ENCODE assay signal across 24 cellular contexts in the genomic region with DNA sequence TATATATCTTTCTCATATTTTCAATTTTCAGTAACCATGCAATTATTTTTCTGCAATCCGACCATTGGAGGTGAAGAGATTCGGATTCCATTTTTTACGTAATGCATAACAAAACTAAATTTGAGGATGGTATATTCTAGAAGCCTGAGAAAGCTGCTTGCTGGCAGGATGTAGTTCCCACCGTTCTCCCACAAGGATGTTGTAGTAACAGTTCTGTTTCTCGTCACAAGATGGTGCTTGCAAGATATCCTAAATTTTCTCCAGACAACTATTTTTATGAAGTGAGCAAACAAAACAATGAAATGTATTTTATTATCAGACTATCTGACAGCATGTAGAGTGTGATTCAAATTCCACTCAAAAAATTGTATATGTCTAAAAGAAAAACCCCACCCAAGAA. TPM values are rescaled to one million over a fixed set of nuclear protein-coding genes. Genes with fewer than 3 reads are reported as not detected.
"Had no signal": no experiment of that assay in that cellular context is flagged by ENCODE, and none has a peak within 500 bp of the region (broad histone marks: within the 10 kb centered on the region; RNA-seq: fewer than 3 reads in every experiment).

No MANE protein-coding gene starts in this region.

- H3K9me3 ChIP-seq: breast epithelium, gastrocnemius medialis, heart right ventricle, neutrophil, pancreas, right lobe of liver, vagina had no signal

- ATAC-seq: activated T-cell treated with anti-CD3 and anti-CD28 coated beads, Interleukin-2, amount 50 U/mL, for 4 hours; gastrocnemius medialis; natural killer cell; right lobe of liver; stimulated activated naive CD8-positive, alpha-beta T cell treated with anti-CD3 and anti-CD28 coated beads, Interleukin-15, amount 100 ng/mL, for 72 hours; T-cell had no signal

- H3K36me3 ChIP-seq: breast epithelium, gastrocnemius medialis, heart right ventricle, neutrophil, pancreas, right lobe of liver, vagina had no signal

- H3K4me2 ChIP-seq: smooth muscle cell had no signal

- H3K27ac ChIP-seq: breast epithelium, heart right ventricle, neutrophil, pancreas, right lobe of liver, vagina had no signal

- H3K36me3 Mint-ChIP-seq: immature natural killer cell, natural killer cell, T-cell had no signal

- H3K4me1 Mint-ChIP-seq: activated CD4-positive, alpha-beta T cell treated with anti-CD3 and anti-CD28 coated beads, Interleukin-2, amount 10 ng/mL, durations not matched to agents 7 days and 5 days; immature natural killer cell; natural killer cell; stimulated activated naive CD8-positive, alpha-beta T cell treated with anti-CD3 and anti-CD28 coated beads, Interleukin-15, amount 100 ng/mL, for 72 hours; T-cell had no signal

- H3K4me3 Mint-ChIP-seq: activated CD4-positive, alpha-beta T cell treated with anti-CD3 and anti-CD28 coated beads, Interleukin-2, amount 10 ng/mL, durations not matched to agents 7 days and 5 days; activated naive CD4-positive, alpha-beta T cell treated with anti-CD3 and anti-CD28 coated beads for 36 hours; activated T-cell treated with anti-CD3 and anti-CD28 coated beads, Interleukin-2, amount 50 U/mL, for 4 hours; dendritic cell treated with granulocyte-macrophage colony-stimulating factor and Interleukin-4, amounts not matched to agents 40 ng/mL and 50 ng/mL, for 4 days; immature natural killer cell; natural killer cell; stimulated activated naive CD8-positive, alpha-beta T cell treated with anti-CD3 and anti-CD28 coated beads, Interleukin-15, amount 100 ng/mL, for 72 hours; T-cell had no signal

- H3K27ac Mint-ChIP-seq: activated CD4-positive, alpha-beta T cell treated with anti-CD3 and anti-CD28 coated beads, Interleukin-2, amount 10 ng/mL, durations not matched to agents 7 days and 5 days; activated naive CD4-positive, alpha-beta T cell treated with anti-CD3 and anti-CD28 coated beads for 36 hours; dendritic cell treated with granulocyte-macrophage colony-stimulating factor and Interleukin-4, amounts not matched to agents 40 ng/mL and 50 ng/mL, for 4 days; immature natural killer cell; natural killer cell; stimulated activated naive CD8-positive, alpha-beta T cell treated with anti-CD3 and anti-CD28 coated beads, Interleukin-15, amount 100 ng/mL, for 72 hours; T-cell had no signal

- H3K4me3 ChIP-seq: breast epithelium, pancreas, right lobe of liver, smooth muscle cell, vagina had no signal

- H3K27me3 Mint-ChIP-seq: activated CD4-positive, alpha-beta T cell treated with anti-CD3 and anti-CD28 coated beads, Interleukin-2, amount 10 ng/mL, durations not matched to agents 7 days and 5 days; dendritic cell treated with granulocyte-macrophage colony-stimulating factor and Interleukin-4, amounts not matched to agents 40 ng/mL and 50 ng/mL, for 4 days; stimulated activated naive CD8-positive, alpha-beta T cell treated with anti-CD3 and anti-CD28 coated beads, Interleukin-15, amount 100 ng/mL, for 72 hours had no signal

- H3K4me1 ChIP-seq: breast epithelium, gastrocnemius medialis, heart right ventricle, pancreas, right lobe of liver, vagina had no signal

- H3K27me3 ChIP-seq: neutrophil, pancreas, right lobe of liver, vagina had no signal

- DNase-seq: activated CD4-positive, alpha-beta T cell treated with anti-CD3 and anti-CD28 coated beads, Interleukin-2, amount 10 ng/mL, durations not matched to agents 7 days and 5 days; activated CD8-positive, alpha-beta memory T cell treated with anti-CD3 and anti-CD28 coated beads, Interleukin-2, amount 50 U/mL, for 4 hours; activated naive CD4-positive, alpha-beta T cell treated with anti-CD3 and anti-CD28 coated beads for 36 hours; activated T-cell treated with anti-CD3 and anti-CD28 coated beads, Interleukin-2, amount 50 U/mL, for 4 hours; cerebellar nuclear complex; effector memory CD4-positive, alpha-beta T cell; gastrocnemius medialis; heart right ventricle; immature natural killer cell; mesenchymal stem cell; natural killer cell; pancreas; right lobe of liver; stimulated activated CD4-positive, alpha-beta T cell treated with anti-CD3 and anti-CD28 coated beads, Interleukin-4, amount 100 ng/mL, for 1 hour; stimulated activated naive CD8-positive, alpha-beta T cell treated with anti-CD3 and anti-CD28 coated beads, Interleukin-15, amount 100 ng/mL, for 72 hours; T-cell; trophoblast cell had no signal

- H3K9me3 Mint-ChIP-seq: activated naive CD4-positive, alpha-beta T cell treated with anti-CD3 and anti-CD28 coated beads for 36 hours; activated T-cell treated with anti-CD3 and anti-CD28 coated beads, Interleukin-2, amount 50 U/mL, for 4 hours; stimulated activated naive CD8-positive, alpha-beta T cell treated with anti-CD3 and anti-CD28 coated beads, Interleukin-15, amount 100 ng/mL, for 72 hours; T-cell had no signal

RNA-seq across cellular contexts. Expression of a gene that starts 10.7 kb away (rescaled TPM):
- total RNA-seq: activated CD4-positive, alpha-beta T cell treated with anti-CD3 and anti-CD28 coated beads, Interleukin-2, amount 10 ng/mL, durations not matched to agents 7 days and 5 days; activated naive CD4-positive, alpha-beta T cell treated with anti-CD3 and anti-CD28 coated beads for 36 hours; endothelial cell of umbilical vein; fibroblast of lung; natural killer cell had no signal
